Comparison of ENCODE assay signal across 8 cellular contexts in genomic region chr16:234468-235305, GRCh38. TPM values are rescaled to one million over a fixed set of nuclear protein-coding genes. Genes with fewer than 3 reads are reported as not detected.
DNase-seq lines count a peak whose midpoint lies in the region; ATAC-seq and TF ChIP-seq lines count a peak whose summit lies in the region.

Gene FAM234A (plus strand): TSS chr16:234821. CDS start chr16:254414, 19,593 bp downstream.

- H3K9me3 ChIP-seq in SK-N-MC (ENCODE audit: low read depth, low read length) (no peaks in the 10 kb centered on the region), suprapubic skin (no peaks in the 10 kb centered on the region)

- CTCF ChIA-PET in activated naive CD4-positive, alpha-beta T cell treated with anti-CD3 and anti-CD28 coated beads, Interleukin-2, amount 10 ng/mL, durations not matched to agents 7 days and 5 days (lab: Charles Lee) = interaction anchor here (1.2 to 1.4 kb wide), 4 partner anchors 20 to 127 kb away, joined by 3 to 5 read pairs (median 4); no protein-coding TSS in a partner anchor

- TF ChIP-seq CTCF in suprapubic skin (IDR thresholded peaks at IDR 0.05) = peak; percentile 21 to 37

- peaks cover 22% of the 10 kb centered on the region for H3K4me1 Mint-ChIP-seq in activated naive CD4-positive, alpha-beta T cell treated with anti-CD3 and anti-CD28 coated beads, Interleukin-2, amount 10 ng/mL, durations not matched to agents 7 days and 5 days

- no peak for TF ChIP-seq EP300 in suprapubic skin (IDR thresholded peaks at IDR 0.05)

- peaks cover 5% of the 10 kb centered on the region for H3K27me3 Mint-ChIP-seq in activated naive CD4-positive, alpha-beta T cell treated with anti-CD3 and anti-CD28 coated beads, Interleukin-2, amount 10 ng/mL, durations not matched to agents 7 days and 5 days

- H3K4me3 ChIP-seq in SK-N-MC (peak within 1 kb of the TSS; percentile 95), suprapubic skin (peak within 1 kb of the TSS; percentile 65)

- H3K27ac ChIP-seq in SK-N-MC (peak within 1 kb of the TSS; percentile 97), suprapubic skin (peak within 1 kb of the TSS; percentile 95)

- no peaks in the 10 kb centered on the region for H3K27me3 ChIP-seq in suprapubic skin

- no peaks in the 10 kb centered on the region for H3K36me3 Mint-ChIP-seq in activated naive CD4-positive, alpha-beta T cell treated with anti-CD3 and anti-CD28 coated beads, Interleukin-2, amount 10 ng/mL, durations not matched to agents 7 days and 5 days

- TF ChIP-seq POLR2A in GM10847 (IDR thresholded peaks at IDR 0.05; ENCODE audit: extremely low read depth, insufficient read length) (peak; percentile 88), suprapubic skin (IDR thresholded peaks at IDR 0.05) (peak; percentile 70 to 95)

- H3K36me3 ChIP-seq in SK-N-MC (ENCODE audit: insufficient read depth, low read length) (peaks cover 3% of the 10 kb centered on the region; the same call in 1 of the 2 replicates), suprapubic skin (no peaks in the 10 kb centered on the region)

- H3K27ac Mint-ChIP-seq in activated naive CD4-positive, alpha-beta T cell treated with anti-CD3 and anti-CD28 coated beads, Interleukin-2, amount 10 ng/mL, durations not matched to agents 7 days and 5 days = peak within 1 kb of the TSS; percentile 99

- 1% methylated on average over 38 of the region's 85 CpGs for WGBS in suprapubic skin

- H3K9me3 Mint-ChIP-seq in activated naive CD4-positive, alpha-beta T cell treated with anti-CD3 and anti-CD28 coated beads, Interleukin-2, amount 10 ng/mL, durations not matched to agents 7 days and 5 days = no peaks in the 10 kb centered on the region

- ATAC-seq in HG02588 (IDR thresholded peaks at IDR 0.05; ENCODE audit: unreplicated experiment) = peak; percentile 86

- DNase-seq in NCI-H1048 (lab: John Stamatoyannopoulos, UW) (peak; percentile 27), SK-N-MC (ENCODE audit: low read depth, low spot score) (no peak), globus pallidus (ENCODE audit: low spot score) (peak; percentile 92), occipital lobe (lab: John Stamatoyannopoulos, UW) (peak; percentile 87), suprapubic skin (ENCODE audit: low spot score in 2 of 2) (peak; percentile 97)
- DNase-seq in activated naive CD4-positive, alpha-beta T cell treated with anti-CD3 and anti-CD28 coated beads, Interleukin-2, amount 10 ng/mL, durations not matched to agents 7 days and 5 days = peak; percentile 95

- H3K4me3 Mint-ChIP-seq in activated naive CD4-positive, alpha-beta T cell treated with anti-CD3 and anti-CD28 coated beads, Interleukin-2, amount 10 ng/mL, durations not matched to agents 7 days and 5 days = peak within 1 kb of the TSS; percentile 86

- peaks cover 11% of the 10 kb centered on the region for H3K4me1 ChIP-seq in suprapubic skin

- peak within 1 kb of the TSS; percentile 89 for H3K9ac ChIP-seq in SK-N-MC (ENCODE audit: insufficient read length)

RNA-seq across cellular contexts. Expression of gene FAM234A, which starts in this region (rescaled TPM):
- total RNA-seq in occipital lobe = 20.7 TPM
- 100 to 1,000 TPM; 108 to 124 (median 121) TPM for total RNA-seq in suprapubic skin
